In the genomic region with DNA sequence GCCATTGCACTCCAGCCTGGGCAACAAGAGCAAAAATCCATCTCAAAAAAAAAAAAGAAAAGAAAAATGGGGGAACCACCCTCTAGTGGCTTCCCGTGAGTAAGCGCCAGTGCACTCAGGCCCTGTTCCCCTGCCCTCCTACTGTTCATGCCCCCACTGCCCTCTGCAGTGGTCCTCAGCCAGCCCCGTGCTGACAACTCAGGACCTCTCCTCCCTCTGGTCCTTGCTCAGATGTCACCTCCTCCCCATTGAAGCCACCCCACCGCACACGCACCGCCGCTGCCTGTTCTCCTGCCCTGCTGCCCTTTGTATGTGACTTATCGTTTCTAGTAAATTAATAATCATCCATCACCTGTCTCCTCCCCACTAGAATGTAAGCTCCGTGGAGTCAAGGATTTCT, we compare ENCODE assay signal across 30 cellular contexts. TPM values are rescaled to one million over a fixed set of nuclear protein-coding genes. Genes with fewer than 3 reads are reported as not detected.
A peak's percentile ranks its signal among the peaks of the same experiment; 100 is the strongest.
DNase-seq lines count a peak whose midpoint lies in the region; ATAC-seq and TF ChIP-seq lines count a peak whose summit lies in the region.
"Had no signal": no experiment of that assay in that cellular context is flagged by ENCODE, and none has a peak within 500 bp of the region (broad histone marks: within the 10 kb centered on the region; RNA-seq: fewer than 3 reads in every experiment).

No MANE protein-coding gene starts in this region.

- no peak for TF ChIP-seq POLR2A in esophagus muscularis mucosa (IDR thresholded peaks at IDR 0.05; ENCODE audit: low read depth)

- intact Hi-C loops in activated CD4-positive, alpha-beta T cell treated with anti-CD3 and anti-CD28 coated beads, Interleukin-2, amount 10 ng/mL, durations not matched to agents 24 days and 14 days (cut with micrococcal nuclease), result no loop called here
- intact Hi-C loops in activated T-helper 1 cell treated with anti-CD3 and anti-CD28 coated beads, Interleukin-12 subunit alpha, Interleukin-12 subunit beta, Interleukin-2, Interleukin-4 antibody, amounts not matched to agents 30 ng/mL and 10 ng/mL and 1 ng/mL, durations not matched to agents 14 hours and 24 hours and 36 hours (cut with micrococcal nuclease), result no loop called here
- intact Hi-C loops in esophagus muscularis mucosa (cut with DNase I), result no loop called here

- no peak overlapping the region for H3K27ac ChIP-seq in esophagus muscularis mucosa (replicated peaks in 1 of 4)
- H3K27ac ChIP-seq: dorsolateral prefrontal cortex, gastrocnemius medialis, left lung, Peyer's patch, stomach, thyroid gland had no signal

- no peaks in the 10 kb centered on the region for H3K27me3 ChIP-seq in BE2C
- no peaks in the 10 kb centered on the region for H3K27me3 ChIP-seq in esophagus muscularis mucosa
- H3K27me3 ChIP-seq: dorsolateral prefrontal cortex, gastrocnemius medialis, left lung, MG63, Peyer's patch, stomach, thyroid gland had no signal

- H3K27me3 Mint-ChIP-seq in activated CD4-positive, alpha-beta T cell treated with anti-CD3 and anti-CD28 coated beads, Interleukin-2, amount 10 ng/mL, durations not matched to agents 24 days and 14 days, result no peaks in the 10 kb centered on the region
- H3K27me3 Mint-ChIP-seq in activated T-helper 1 cell treated with anti-CD3 and anti-CD28 coated beads, Interleukin-12 subunit alpha, Interleukin-12 subunit beta, Interleukin-2, Interleukin-4 antibody, amounts not matched to agents 30 ng/mL and 10 ng/mL and 1 ng/mL, durations not matched to agents 14 hours and 24 hours and 36 hours (ENCODE audit: insufficient read depth), result no peaks in the 10 kb centered on the region
- H3K27me3 Mint-ChIP-seq: activated B cell treated with CpG ODN at 0.5 μM for 24 hours; CD8-positive, alpha-beta memory T cell; natural killer cell treated with Interleukin-12 subunit alpha and Interleukin-12 subunit beta and Interleukin-15 and Interleukin-18, amount 100 ng/mL, for 72 hours had no signal

- WGBS in esophagus muscularis mucosa, result 78% methylated on average over 9 of the region's 9 CpGs

- H3K36me3 ChIP-seq in BE2C (peaks cover 90% of the 10 kb centered on the region), esophagus muscularis mucosa (peaks cover 79 to 100% (median 97%) of the 10 kb centered on the region in 4 donors)
- H3K36me3 ChIP-seq: MG63 had no signal

- no peak overlapping the region for H3K4me3 ChIP-seq in BE2C (ENCODE audit: low read depth, low read length)
- H3K4me3 ChIP-seq in esophagus muscularis mucosa, result no peak overlapping the region
- H3K4me3 ChIP-seq: dorsolateral prefrontal cortex, gastrocnemius medialis, left lung, MG63, Peyer's patch, stomach, thyroid gland had no signal

- no peak for ATAC-seq in HG02623 (IDR thresholded peaks at IDR 0.05; ENCODE audit: unreplicated experiment)
- ATAC-seq: gastrocnemius medialis, left lung had no signal

- peaks cover 55% of the 10 kb centered on the region for H3K36me3 Mint-ChIP-seq in activated CD4-positive, alpha-beta T cell treated with anti-CD3 and anti-CD28 coated beads, Interleukin-2, amount 10 ng/mL, durations not matched to agents 24 days and 14 days (ENCODE audit: low read depth)
- peaks cover 56% of the 10 kb centered on the region for H3K36me3 Mint-ChIP-seq in activated T-helper 1 cell treated with anti-CD3 and anti-CD28 coated beads, Interleukin-12 subunit alpha, Interleukin-12 subunit beta, Interleukin-2, Interleukin-4 antibody, amounts not matched to agents 30 ng/mL and 10 ng/mL and 1 ng/mL, durations not matched to agents 14 hours and 24 hours and 36 hours (ENCODE audit: low read depth)

- H3K9me3 ChIP-seq in BE2C, result no peaks in the 10 kb centered on the region
- no peaks in the 10 kb centered on the region for H3K9me3 ChIP-seq in esophagus muscularis mucosa
- H3K9me3 ChIP-seq: gastrocnemius medialis, left lung, MG63, Peyer's patch, stomach, thyroid gland had no signal

- TF ChIP-seq EP300 in esophagus muscularis mucosa (IDR thresholded peaks at IDR 0.05), result no peak

- H3K4me1 Mint-ChIP-seq in activated CD4-positive, alpha-beta T cell treated with anti-CD3 and anti-CD28 coated beads, Interleukin-2, amount 10 ng/mL, durations not matched to agents 24 days and 14 days, result no peaks in the 10 kb centered on the region
- no peaks in the 10 kb centered on the region for H3K4me1 Mint-ChIP-seq in activated T-helper 1 cell treated with anti-CD3 and anti-CD28 coated beads, Interleukin-12 subunit alpha, Interleukin-12 subunit beta, Interleukin-2, Interleukin-4 antibody, amounts not matched to agents 30 ng/mL and 10 ng/mL and 1 ng/mL, durations not matched to agents 14 hours and 24 hours and 36 hours (ENCODE audit: low read depth)
- H3K4me1 Mint-ChIP-seq: activated B cell treated with CpG ODN at 0.5 μM for 24 hours had no signal

- no peak overlapping the region for H3K4me3 Mint-ChIP-seq in activated CD4-positive, alpha-beta T cell treated with anti-CD3 and anti-CD28 coated beads, Interleukin-2, amount 10 ng/mL, durations not matched to agents 24 days and 14 days
- no peak overlapping the region for H3K4me3 Mint-ChIP-seq in activated T-helper 1 cell treated with anti-CD3 and anti-CD28 coated beads, Interleukin-12 subunit alpha, Interleukin-12 subunit beta, Interleukin-2, Interleukin-4 antibody, amounts not matched to agents 30 ng/mL and 10 ng/mL and 1 ng/mL, durations not matched to agents 14 hours and 24 hours and 36 hours
- H3K4me3 Mint-ChIP-seq: activated B cell treated with CpG ODN at 0.5 μM for 24 hours; CD8-positive, alpha-beta memory T cell; natural killer cell treated with Interleukin-12 subunit alpha and Interleukin-12 subunit beta and Interleukin-15 and Interleukin-18, amount 100 ng/mL, for 72 hours had no signal

- H3K27ac Mint-ChIP-seq in activated CD4-positive, alpha-beta T cell treated with anti-CD3 and anti-CD28 coated beads, Interleukin-2, amount 10 ng/mL, durations not matched to agents 24 days and 14 days, result peak overlapping the region; percentile 41
- peak overlapping the region; percentile 14 for H3K27ac Mint-ChIP-seq in activated T-helper 1 cell treated with anti-CD3 and anti-CD28 coated beads, Interleukin-12 subunit alpha, Interleukin-12 subunit beta, Interleukin-2, Interleukin-4 antibody, amounts not matched to agents 30 ng/mL and 10 ng/mL and 1 ng/mL, durations not matched to agents 14 hours and 24 hours and 36 hours
- H3K27ac Mint-ChIP-seq: activated B cell treated with CpG ODN at 0.5 μM for 24 hours had no signal

- H3K4me1 ChIP-seq in BE2C, result no peaks in the 10 kb centered on the region
- H3K4me1 ChIP-seq in esophagus muscularis mucosa, result peaks cover 0 to 4% (median 0%) of the 10 kb centered on the region in 4 donors
- H3K4me1 ChIP-seq: left lung, Peyer's patch, stomach, thyroid gland had no signal

- 0 out of 2 replicates have a peak, but pooled peaks have one; percentile 0 for TF ChIP-seq CTCF in BE2C (IDR thresholded peaks at IDR 0.05; ENCODE audit: low read depth, low read length)
- TF ChIP-seq CTCF in esophagus muscularis mucosa (IDR thresholded peaks at IDR 0.05), result no peak

- DNase-seq in activated CD4-positive, alpha-beta T cell treated with anti-CD3 and anti-CD28 coated beads, Interleukin-2, amount 10 ng/mL, durations not matched to agents 24 days and 14 days, result no peak
- DNase-seq in activated CD4-positive, alpha-beta T cell treated with anti-CD3 and anti-CD28 coated beads, Interleukin-2, amount 50 U/mL, for 48 hours, result no peak
- no peak for DNase-seq in BE2C
- DNase-seq in activated T-helper 1 cell treated with anti-CD3 and anti-CD28 coated beads, Interleukin-12 subunit alpha, Interleukin-12 subunit beta, Interleukin-2, Interleukin-4 antibody, amounts not matched to agents 30 ng/mL and 10 ng/mL and 1 ng/mL, durations not matched to agents 14 hours and 24 hours and 36 hours (ENCODE audit: low spot score), result no peak
- DNase-seq in mesenteric fat pad (ENCODE audit: low spot score), result peak; percentile 37
- no peak for DNase-seq in esophagus muscularis mucosa (ENCODE audit: extremely low spot score)
- no peak for DNase-seq in GM19240 (ENCODE audit: insufficient read length, low spot score)
- DNase-seq: activated B cell treated with CpG ODN at 0.5 μM for 24 hours; activated T-cell treated with anti-CD3 and anti-CD28 coated beads for 4 hours; CD8-positive, alpha-beta memory T cell; DMS 273 treated with DMSO at 0.1 percent for 48 hours; gastrocnemius medialis; H7; hypothalamus; KBM-7; left lung; MG63; NCI-H2029; NCI-H526 treated with DMSO at 0.1 percent for 48 hours; Peyer's patch; SHP77 treated with DMSO at 0.1 percent for 48 hours; small intestine; stimulated activated CD4-positive, alpha-beta T cell treated with anti-CD3 and anti-CD28 coated beads, Interleukin-1b, Interleukin-23, amount 100 ng/mL, for 48 hours; stimulated activated CD8-positive, alpha-beta memory T cell treated with anti-CD3 and anti-CD28 coated beads, Interleukin-4, amount 100 ng/mL, for 48 hours; stomach; T-helper 9 cell; thyroid gland had no signal

- no peaks in the 10 kb centered on the region for H3K9me3 Mint-ChIP-seq in activated CD4-positive, alpha-beta T cell treated with anti-CD3 and anti-CD28 coated beads, Interleukin-2, amount 10 ng/mL, durations not matched to agents 24 days and 14 days
- H3K9me3 Mint-ChIP-seq in activated T-helper 1 cell treated with anti-CD3 and anti-CD28 coated beads, Interleukin-12 subunit alpha, Interleukin-12 subunit beta, Interleukin-2, Interleukin-4 antibody, amounts not matched to agents 30 ng/mL and 10 ng/mL and 1 ng/mL, durations not matched to agents 14 hours and 24 hours and 36 hours, result no peaks in the 10 kb centered on the region
- H3K9me3 Mint-ChIP-seq: activated B cell treated with CpG ODN at 0.5 μM for 24 hours; CD8-positive, alpha-beta memory T cell; natural killer cell treated with Interleukin-12 subunit alpha and Interleukin-12 subunit beta and Interleukin-15 and Interleukin-18, amount 100 ng/mL, for 72 hours had no signal

RNA-seq across cellular contexts. Expression of a gene that starts 58.8 kb away (rescaled TPM):
- 265 and 272 TPM in 2 replicates for total RNA-seq in activated CD4-positive, alpha-beta T cell treated with anti-CD3 and anti-CD28 coated beads, Interleukin-2, amount 10 ng/mL, durations not matched to agents 24 days and 14 days
- 459 TPM for polyA plus RNA-seq in BE2C (2012; ENCODE audit: insufficient read depth, insufficient read length, low read depth)
- 241 and 254 TPM in 2 replicates for total RNA-seq in activated T-helper 1 cell treated with anti-CD3 and anti-CD28 coated beads, Interleukin-12 subunit alpha, Interleukin-12 subunit beta, Interleukin-2, Interleukin-4 antibody, amounts not matched to agents 30 ng/mL and 10 ng/mL and 1 ng/mL, durations not matched to agents 14 hours and 24 hours and 36 hours
- total RNA-seq in mesenteric fat pad (473 TPM), esophagus muscularis mucosa (100 to 1,000 TPM; 608 to 897 (median 728) TPM)
